In the genomic region with DNA sequence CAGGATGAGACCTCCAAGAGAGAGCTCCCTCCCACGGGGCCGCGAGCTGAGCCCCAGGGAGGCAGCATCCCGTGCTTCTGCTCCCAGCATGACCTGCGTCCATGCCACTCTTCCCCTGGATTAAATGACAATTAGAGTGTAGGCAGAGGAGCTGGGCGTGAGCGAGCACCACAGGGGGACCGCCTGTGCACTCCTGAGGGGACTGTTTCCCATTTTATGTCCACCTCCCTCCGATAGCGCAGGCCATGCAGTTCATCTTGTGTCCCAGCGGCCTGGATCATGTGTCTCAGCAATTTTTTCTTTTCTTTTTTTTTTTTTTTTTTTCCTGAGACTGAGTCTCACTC, we compare ENCODE assay signal across 15 cellular contexts. TPM values are rescaled to one million over a fixed set of nuclear protein-coding genes. Genes with fewer than 3 reads are reported as not detected.
"Had no signal": no experiment of that assay in that cellular context is flagged by ENCODE, and none has a peak within 500 bp of the region (broad histone marks: within the 10 kb centered on the region; RNA-seq: fewer than 3 reads in every experiment).

No MANE protein-coding gene starts in this region.

- H3K4me3 Mint-ChIP-seq: activated CD4-positive, alpha-beta T cell treated with anti-CD3 and anti-CD28 coated beads for 36 hours; activated naive CD4-positive, alpha-beta T cell treated with anti-CD3 and anti-CD28 coated beads, Interleukin-2, amount 50 U/mL, for 24 hours; dendritic cell treated with granulocyte-macrophage colony-stimulating factor and Interleukin-4, amounts not matched to agents 40 ng/mL and 50 ng/mL, for 4 days had no signal

- DNase-seq: activated CD4-positive, alpha-beta T cell treated with anti-CD3 and anti-CD28 coated beads for 36 hours; activated gamma-delta T cell; effector CD8-positive, alpha-beta T cell; esophagus squamous epithelium; left ventricle myocardium superior; small intestine; stimulated activated CD4-positive, alpha-beta T cell treated with anti-CD3 and anti-CD28 coated beads, Interleukin-15, amount 100 ng/mL, for 24 hours; stimulated activated CD4-positive, alpha-beta T cell treated with anti-CD3 and anti-CD28 coated beads, Interleukin-4, amount 100 ng/mL, for 1 hour; upper lobe of right lung had no signal

- H3K27me3 ChIP-seq: right lobe of liver, upper lobe of right lung had no signal

- H3K27ac Mint-ChIP-seq: activated CD4-positive, alpha-beta T cell treated with anti-CD3 and anti-CD28 coated beads for 36 hours; dendritic cell treated with granulocyte-macrophage colony-stimulating factor and Interleukin-4, amounts not matched to agents 40 ng/mL and 50 ng/mL, for 4 days had no signal

- H3K4me3 ChIP-seq: esophagus squamous epithelium, right lobe of liver, upper lobe of right lung had no signal

- ATAC-seq: activated CD4-positive, alpha-beta T cell treated with anti-CD3 and anti-CD28 coated beads for 36 hours; left ventricle myocardium superior; right lobe of liver; stimulated activated effector memory CD8-positive, alpha-beta T cell treated with anti-CD3 and anti-CD28 coated beads, Interleukin-12 subunit alpha, Interleukin-12 subunit beta, amount 100 ng/mL, for 72 hours; upper lobe of right lung had no signal

- H3K9me3 Mint-ChIP-seq: activated naive CD4-positive, alpha-beta T cell treated with anti-CD3 and anti-CD28 coated beads, Interleukin-2, amount 50 U/mL, for 24 hours; dendritic cell treated with granulocyte-macrophage colony-stimulating factor and Interleukin-4, amounts not matched to agents 40 ng/mL and 50 ng/mL, for 4 days; stimulated activated effector memory CD8-positive, alpha-beta T cell treated with anti-CD3 and anti-CD28 coated beads, Interleukin-12 subunit alpha, Interleukin-12 subunit beta, amount 100 ng/mL, for 72 hours had no signal

- H3K27ac ChIP-seq: esophagus squamous epithelium, parathyroid adenoma, right lobe of liver, upper lobe of right lung had no signal

- H3K9me3 ChIP-seq: esophagus squamous epithelium, right lobe of liver, upper lobe of right lung had no signal

- H3K4me1 ChIP-seq: parathyroid adenoma had no signal

RNA-seq across cellular contexts. Expression of a gene that starts 5.8 kb away (rescaled TPM):
- total RNA-seq: chondrocyte, left ventricle myocardium superior, right lobe of liver, upper lobe of right lung had no signal

RNA-seq across cellular contexts. Expression of a gene that starts 53.7 kb away (rescaled TPM):
- total RNA-seq: chondrocyte had no signal
